In the genomic region with DNA sequence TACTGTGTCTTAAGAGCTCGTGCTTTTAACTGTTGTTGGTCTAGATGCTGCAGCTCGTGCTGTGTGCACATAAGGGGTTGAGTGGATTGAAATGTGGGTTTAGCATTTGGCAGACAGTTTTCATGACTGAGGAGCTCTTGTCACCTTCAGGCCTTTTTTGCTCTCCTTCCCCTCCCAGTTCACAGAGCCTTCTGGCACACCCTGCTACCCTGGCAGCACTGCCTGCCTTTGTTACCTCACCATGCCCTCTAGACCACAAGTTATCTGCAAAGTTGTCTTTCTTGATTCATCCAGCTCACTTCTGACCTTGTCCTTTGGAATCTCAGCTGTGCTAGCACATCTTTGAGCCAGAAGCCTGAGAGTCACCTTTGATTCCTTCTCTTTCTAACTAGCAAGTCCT, we compare ENCODE assay signal across 21 cellular contexts.
DNase-seq lines count a peak whose midpoint lies in the region; ATAC-seq, FAIRE-seq and TF ChIP-seq lines count a peak whose summit lies in the region.
"Had no signal": no experiment of that assay in that cellular context is flagged by ENCODE, and none has a peak within 500 bp of the region (broad histone marks: within the 10 kb centered on the region; RNA-seq: fewer than 3 reads in every experiment).

No MANE protein-coding gene starts in this region.

- H3K36me3 Mint-ChIP-seq in effector memory CD8-positive, alpha-beta T cell (ENCODE audit: insufficient read depth) = peaks cover 3% of the 10 kb centered on the region
- H3K36me3 Mint-ChIP-seq: IgD-negative memory B cell had no signal

- TF ChIP-seq CTCF in Peyer's patch (IDR thresholded peaks at IDR 0.05) (no peak), left ventricle myocardium inferior (IDR thresholded peaks at IDR 0.05; ENCODE audit: borderline replicate concordance) (no peak)

- peaks cover 0 to 3% (median 0%) of the 10 kb centered on the region in 4 donors for H3K9me3 ChIP-seq in Peyer's patch
- H3K9me3 ChIP-seq in neuronal stem cell (replicated peaks in 1 of 2; ENCODE audit: control insufficient read depth in 2 of 2, insufficient read depth in 1 of 2, low read depth in 1 of 2, low read length in 2 of 2) = peaks cover 0 to 3% of the 10 kb centered on the region in 2 donors
- H3K9me3 ChIP-seq in left ventricle myocardium inferior (replicated peaks) = no peaks in the 10 kb centered on the region

- DNase-seq in HTR-8/SVneo (ENCODE audit: insufficient read length, low spot score) (no peak), Peyer's patch (peak in 2 of 3 donors; percentile 54 to 75), neuronal stem cell (ENCODE audit: low spot score) (no peak), left ventricle myocardium inferior (no peak), GDM1 (lab: John Stamatoyannopoulos, UW) (no peak), NCI-H510A treated with DMSO at 0.1 percent for 48 hours (lab: John Stamatoyannopoulos, UW) (no peak)
- DNase-seq in effector memory CD8-positive, alpha-beta T cell = peak in 1 of 3 experiments; percentile 13
- no peak for DNase-seq in activated CD8-positive, alpha-beta memory T cell treated with anti-CD3 and anti-CD28 coated beads, Interleukin-2, amount 50 U/mL, for 4 hours
- DNase-seq: DMS153, HCEC 1CT, NCI-H1092, NCI-H1417 treated with DMSO at 0.1 percent for 48 hours, NCI-H1694 treated with DMSO at 0.1 percent for 48 hours, NCI-H2081, NCI-H2227 treated with DMSO at 0.1 percent for 48 hours, NCI-H69, Right ventricle myocardium superior had no signal

- H3K36me3 ChIP-seq in Peyer's patch (no peaks in the 10 kb centered on the region), neuronal stem cell (replicated peaks in 1 of 2; ENCODE audit: control insufficient read depth in 2 of 2, insufficient read depth in 2 of 2, low read length in 2 of 2) (no peaks in the 10 kb centered on the region), left ventricle myocardium inferior (no peaks in the 10 kb centered on the region)
- H3K36me3 ChIP-seq: SJSA1 had no signal

- H3K23ac ChIP-seq in neuronal stem cell (ENCODE audit: low read depth, low read length, poor library complexity) = no peak overlapping the region

- H3K4me3 ChIP-seq in Peyer's patch (no peak overlapping the region), neuronal stem cell (ENCODE audit: low read length in 2 of 2) (no peak overlapping the region), left ventricle myocardium inferior (no peak overlapping the region)
- H3K4me3 ChIP-seq: SJSA1 had no signal

- H3K4me2 ChIP-seq in neuronal stem cell (ENCODE audit: insufficient read depth, low read length, poor library complexity, severe bottlenecking) = no peak overlapping the region
- H3K4me2 ChIP-seq: KMS-11 had no signal

- no peak overlapping the region for H2BK15ac ChIP-seq in neuronal stem cell (ENCODE audit: low read length)

- no CpG with 5 or more reads among the region's 2 CpGs for WGBS in neuronal stem cell (ENCODE audit: extremely low coverage in 2 of 2, insufficient read length in 2 of 2, insufficient replicate concordance in 1 of 2), 2 donors

- H4K8ac ChIP-seq in neuronal stem cell (ENCODE audit: low read depth, low read length) = no peak overlapping the region

- H3K9me3 Mint-ChIP-seq in effector memory CD8-positive, alpha-beta T cell = no peaks in the 10 kb centered on the region

- no peak overlapping the region for H4K91ac ChIP-seq in neuronal stem cell (ENCODE audit: low read depth, low read length, poor library complexity)

- no peaks in the 10 kb centered on the region for H3K79me1 ChIP-seq in neuronal stem cell (ENCODE audit: low read depth, low read length)

- H2BK120ac ChIP-seq in neuronal stem cell (ENCODE audit: low read depth, low read length) = no peak overlapping the region

- intact Hi-C loops in left ventricle myocardium inferior (cut with micrococcal nuclease) = no loop called here

- ATAC-seq in effector memory CD8-positive, alpha-beta T cell (replicated peaks) = peak; percentile 82
- ATAC-seq: PC-3 had no signal

- no peak overlapping the region for H3K9ac ChIP-seq in neuronal stem cell (ENCODE audit: low read depth, low read length, poor library complexity)
- H3K9ac ChIP-seq: KMS-11 had no signal

- H3K4me1 Mint-ChIP-seq in effector memory CD8-positive, alpha-beta T cell (ENCODE audit: low read depth in 2 of 2) = peaks cover 8 to 9% of the 10 kb centered on the region in 2 donors
- H3K4me1 Mint-ChIP-seq: IgD-negative memory B cell had no signal

- TF ChIP-seq POLR2A in Peyer's patch (IDR thresholded peaks at IDR 0.05) = no peak

- H3K27ac Mint-ChIP-seq in effector memory CD8-positive, alpha-beta T cell = peak overlapping the region in 1 of 2 donors; percentile 3
- H3K27ac Mint-ChIP-seq: IgD-negative memory B cell had no signal

- peak overlapping the region in 2 of 4 donors; percentile 70 to 86 for H3K27ac ChIP-seq in Peyer's patch
- no peak overlapping the region for H3K27ac ChIP-seq in neuronal stem cell (replicated peaks; ENCODE audit: low read length)
- no peak overlapping the region for H3K27ac ChIP-seq in left ventricle myocardium inferior (replicated peaks)
- H3K27ac ChIP-seq: KMS-11, SJSA1 had no signal

- no peak overlapping the region for H2AK5ac ChIP-seq in neuronal stem cell (ENCODE audit: low read depth, low read length)

- H2BK12ac ChIP-seq in neuronal stem cell (ENCODE audit: low read length) = no peak overlapping the region

- peak overlapping the region in 1 of 2 donors; percentile 13 for H3K4me3 Mint-ChIP-seq in effector memory CD8-positive, alpha-beta T cell

- peaks cover 21 to 23% of the 10 kb centered on the region in 2 donors for H3K27me3 Mint-ChIP-seq in effector memory CD8-positive, alpha-beta T cell
- H3K27me3 Mint-ChIP-seq: IgD-negative memory B cell had no signal

- peak; percentile 86 for FAIRE-seq in HTR-8/SVneo (lab: Jason Lieb, UNC)

- H3K4me1 ChIP-seq in Peyer's patch (no peaks in the 10 kb centered on the region), neuronal stem cell (ENCODE audit: control insufficient read depth in 2 of 2, insufficient read depth in 1 of 2, low read depth in 1 of 2, low read length in 2 of 2) (no peaks in the 10 kb centered on the region), left ventricle myocardium inferior (no peaks in the 10 kb centered on the region)

- H2BK5ac ChIP-seq in neuronal stem cell (ENCODE audit: low read length) = no peak overlapping the region

- H3K18ac ChIP-seq in neuronal stem cell (ENCODE audit: low read length) = peak overlapping the region; percentile 14

- H3K14ac ChIP-seq in neuronal stem cell (ENCODE audit: low read length) = no peak overlapping the region

- H3K27me3 ChIP-seq in Peyer's patch = no peaks in the 10 kb centered on the region
- no peaks in the 10 kb centered on the region for H3K27me3 ChIP-seq in neuronal stem cell (ENCODE audit: control insufficient read depth in 3 of 3, insufficient read depth in 3 of 3, low read depth in 1 of 3, low read length in 3 of 3)
- H3K27me3 ChIP-seq in left ventricle myocardium inferior (ENCODE audit: low read depth) = no peaks in the 10 kb centered on the region
- H3K27me3 ChIP-seq: SJSA1 had no signal

- H2AFZ ChIP-seq in neuronal stem cell (ENCODE audit: low read length) = no peak overlapping the region

- no peak overlapping the region for H3K4ac ChIP-seq in neuronal stem cell (ENCODE audit: low read length)

Comparison
In these comparisons a context has a peak if more than half of its experiments do, and no peak if none do; other contexts are left out.
1. DNase-seq: peak in Peyer's patch (2 of 3); none in HTR-8/SVneo (single experiment), neuronal stem cell (single experiment), left ventricle myocardium inferior (single experiment), GDM1 (single experiment), activated CD8-positive, alpha-beta memory T cell treated with anti-CD3 and anti-CD28 coated beads, Interleukin-2, amount 50 U/mL, for 4 hours (single experiment) and NCI-H510A treated with DMSO at 0.1 percent for 48 hours (single experiment).